1 cellular context compared by ENCODE assay signal in the genomic region with DNA sequence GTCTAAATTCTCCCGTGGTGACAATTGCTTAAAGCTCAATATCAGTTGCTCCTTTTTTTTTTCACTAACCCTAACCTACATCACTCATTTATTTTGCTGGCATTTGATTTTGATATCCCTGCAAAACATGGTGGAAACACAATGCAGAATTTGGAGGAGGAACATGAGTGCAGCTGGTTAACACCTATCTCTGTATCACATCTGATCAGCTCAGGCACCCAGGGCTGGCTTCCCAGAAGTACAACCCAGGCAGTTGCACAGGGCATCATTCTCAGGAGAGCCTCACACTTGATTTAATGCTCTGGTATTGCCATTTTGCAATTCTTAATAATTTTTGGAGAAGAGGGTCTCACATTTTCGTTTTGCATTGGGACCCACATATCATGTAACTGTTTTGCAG.
TF ChIP-seq lines count a peak whose summit lies in the region.

No MANE protein-coding gene starts in this region.

TF ChIP-seq in IMR-90, 13 proteins besides CTCF, POLR2A, EP300 and RAD21:
- TF ChIP-seq MAFK (IDR thresholded peaks at IDR 0.05; ENCODE audit: low read depth, low read length) (no peak), SMC3 (IDR thresholded peaks at IDR 0.05; ENCODE audit: low read depth, low read length) (no peak), MXI1 (IDR thresholded peaks at IDR 0.05; ENCODE audit: borderline replicate concordance, low read depth, low read length) (no peak), FOS (IDR thresholded peaks at IDR 0.05; ENCODE audit: low read depth, low read length) (no peak), CHD1 (IDR thresholded peaks at IDR 0.05; ENCODE audit: low read depth, low read length) (no peak), CEBPB (IDR thresholded peaks at IDR 0.05; ENCODE audit: low read depth, low read length) (no peak), BHLHE40 (IDR thresholded peaks at IDR 0.05; ENCODE audit: low read depth, low read length) (no peak), RCOR1 (IDR thresholded peaks at IDR 0.05; ENCODE audit: insufficient replicate concordance, low read length) (no peak), RFX5 (IDR thresholded peaks at IDR 0.05; ENCODE audit: low read depth, low read length) (no peak), MAZ (IDR thresholded peaks at IDR 0.05; ENCODE audit: borderline replicate concordance, low read depth, low read length) (no peak), NFE2L2 (IDR thresholded peaks at IDR 0.05; ENCODE audit: low read depth, low read length) (no peak)
- TF ChIP-seq, protein P1, sequence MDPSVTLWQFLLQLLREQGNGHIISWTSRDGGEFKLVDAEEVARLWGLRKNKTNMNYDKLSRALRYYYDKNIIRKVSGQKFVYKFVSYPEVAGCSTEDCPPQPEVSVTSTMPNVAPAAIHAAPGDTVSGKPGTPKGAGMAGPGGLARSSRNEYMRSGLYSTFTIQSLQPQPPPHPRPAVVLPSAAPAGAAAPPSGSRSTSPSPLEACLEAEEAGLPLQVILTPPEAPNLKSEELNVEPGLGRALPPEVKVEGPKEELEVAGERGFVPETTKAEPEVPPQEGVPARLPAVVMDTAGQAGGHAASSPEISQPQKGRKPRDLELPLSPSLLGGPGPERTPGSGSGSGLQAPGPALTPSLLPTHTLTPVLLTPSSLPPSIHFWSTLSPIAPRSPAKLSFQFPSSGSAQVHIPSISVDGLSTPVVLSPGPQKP (IDR thresholded peaks at IDR 0.05; ENCODE audit: borderline replicate concordance, low read depth, low read length) = no peak
- TF ChIP-seq, protein P2, sequence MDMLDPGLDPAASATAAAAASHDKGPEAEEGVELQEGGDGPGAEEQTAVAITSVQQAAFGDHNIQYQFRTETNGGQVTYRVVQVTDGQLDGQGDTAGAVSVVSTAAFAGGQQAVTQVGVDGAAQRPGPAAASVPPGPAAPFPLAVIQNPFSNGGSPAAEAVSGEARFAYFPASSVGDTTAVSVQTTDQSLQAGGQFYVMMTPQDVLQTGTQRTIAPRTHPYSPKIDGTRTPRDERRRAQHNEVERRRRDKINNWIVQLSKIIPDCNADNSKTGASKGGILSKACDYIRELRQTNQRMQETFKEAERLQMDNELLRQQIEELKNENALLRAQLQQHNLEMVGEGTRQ (IDR thresholded peaks at IDR 0.05; ENCODE audit: low read depth, low read length) = no peak
